Comparison of ENCODE assay signal across 12 cellular contexts in the genomic region with DNA sequence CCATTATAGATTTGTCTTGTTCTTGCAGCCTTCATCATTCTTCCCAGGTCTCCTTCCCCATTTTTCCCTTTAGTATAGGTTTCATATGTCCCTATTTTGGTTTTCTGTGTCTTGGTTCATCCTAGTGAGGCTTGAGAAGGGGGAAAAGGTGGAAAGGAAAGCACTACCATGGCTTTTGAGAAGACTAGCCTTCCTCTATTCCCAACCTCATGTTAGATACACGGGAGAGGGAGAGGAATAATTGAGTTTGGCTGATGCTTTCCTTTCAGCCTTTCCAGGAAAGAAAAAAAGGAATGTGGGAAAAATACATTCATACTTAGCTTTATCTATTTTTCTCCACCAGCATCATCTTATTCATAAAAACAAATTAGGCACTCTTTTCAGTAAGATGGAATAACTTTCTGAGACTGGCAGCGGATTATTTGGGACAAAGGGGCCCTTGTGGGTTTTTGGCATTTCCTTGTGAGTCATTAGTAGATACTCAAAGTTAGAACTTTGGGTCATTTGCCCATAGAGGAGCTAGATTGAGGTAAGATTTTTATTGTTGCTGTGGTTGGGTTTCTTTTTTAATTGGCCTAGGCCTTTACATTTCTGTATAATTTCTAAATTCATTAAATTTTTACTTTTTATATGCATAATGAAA. TPM values are rescaled to one million over a fixed set of nuclear protein-coding genes. Genes with fewer than 3 reads are reported as not detected.
A peak's percentile ranks its signal among the peaks of the same experiment; 100 is the strongest.
DNase-seq lines count a peak whose midpoint lies in the region; ATAC-seq, FAIRE-seq and TF ChIP-seq lines count a peak whose summit lies in the region.
"Had no signal": no experiment of that assay in that cellular context is flagged by ENCODE, and none has a peak within 500 bp of the region (broad histone marks: within the 10 kb centered on the region; RNA-seq: fewer than 3 reads in every experiment).

No MANE protein-coding gene starts in this region.

- peak; percentile 67 for DNase-seq in AG08395 (ENCODE audit: low spot score)
- peak; percentile 35 for DNase-seq in HS-27A (ENCODE audit: low read depth)
- DNase-seq in adipocyte (ENCODE audit: low read depth) = peak; percentile 79
- DNase-seq in keratinocyte (ENCODE audit: low read depth, low spot score) = no peak
- no peak for DNase-seq in endodermal cell
- no peak for DNase-seq in COLO668 (lab: John Stamatoyannopoulos, UW; ENCODE audit: unreplicated experiment)
- no peak for DNase-seq in Right ventricle myocardium superior
- DNase-seq: DMS53, NCI-H1105 had no signal

- H3K36me3 ChIP-seq in adipocyte (ENCODE audit: control insufficient read depth, insufficient read depth, low read length, severe bottlenecking) (peaks cover 82% of the 10 kb centered on the region), keratinocyte (ENCODE audit: control insufficient read depth in 2 of 2, extremely low read depth in 1 of 2, insufficient read depth in 2 of 2, low read length in 2 of 2) (peaks cover 18 to 26% of the 10 kb centered on the region in 2 experiments), endodermal cell (ENCODE audit: control insufficient read depth, insufficient read depth, low read length) (peaks cover 93% of the 10 kb centered on the region)

- no peaks in the 10 kb centered on the region for H3K9me3 Mint-ChIP-seq in endodermal cell
- H3K9me3 Mint-ChIP-seq: activated T-helper 2 cell treated with anti-CD3 and anti-CD28 coated beads, Interferon-gamma antibody, Interleukin-2, Interleukin-4, amounts not matched to agents 10 μg/mL and 5 μg/mL and 100 μg/mL, durations not matched to agents 14 hours and 24 hours and 36 hours; nephron had no signal

- 89% methylated on average over 1 of the region's 2 CpGs; no CpG with 5 or more reads in 1 of the 2 experiments for WGBS in endodermal cell (ENCODE audit: insufficient coverage in 1 of 2, insufficient read length in 1 of 2), 2 experiments

- no peaks in the 10 kb centered on the region for H3K9me3 ChIP-seq in adipocyte (ENCODE audit: control insufficient read depth, low read length)
- H3K9me3 ChIP-seq in keratinocyte (ENCODE audit: control insufficient read depth, low read depth, low read length) = no peaks in the 10 kb centered on the region
- no peaks in the 10 kb centered on the region for H3K9me3 ChIP-seq in endodermal cell (ENCODE audit: control insufficient read depth, low read length)

- no peak overlapping the region for H2AFZ ChIP-seq in keratinocyte (ENCODE audit: control insufficient read depth, low read length)

- dilution Hi-C loops in keratinocyte (cut with MboI; ENCODE audit: extremely low pct_ligation_motif_present, low sequenced_read_pairs) = no loop called here

- H3K27ac ChIP-seq in keratinocyte (ENCODE audit: control insufficient read depth, insufficient read depth, low read length) = peak overlapping the region; percentile 63
- no peak overlapping the region for H3K27ac ChIP-seq in endodermal cell (ENCODE audit: low read depth, low read length)

- no peaks in the 10 kb centered on the region for H3K27me3 Mint-ChIP-seq in endodermal cell (ENCODE audit: insufficient read depth)

- H3K9ac ChIP-seq in adipocyte (ENCODE audit: low read length) (peak overlapping the region; percentile 70), keratinocyte (ENCODE audit: control insufficient read depth, extremely low read depth, insufficient read depth, low read length) (no peak overlapping the region), endodermal cell (ENCODE audit: extremely low read depth, low read length, poor library complexity, severe bottlenecking) (no peak overlapping the region)

- H3K4me1 Mint-ChIP-seq in endodermal cell = peaks cover 4% of the 10 kb centered on the region
- H3K4me1 Mint-ChIP-seq: nephron had no signal

- FAIRE-seq in keratinocyte (lab: Jason Lieb, UNC) = peak; percentile 41

- H4K20me1 ChIP-seq in keratinocyte (ENCODE audit: control insufficient read depth, extremely low read depth, insufficient read depth, low read length) = peaks cover 1% of the 10 kb centered on the region

- intact Hi-C loops in Right ventricle myocardium superior (cut with DNase I) = no loop called here

- no peak overlapping the region for H3K4me3 Mint-ChIP-seq in endodermal cell
- H3K4me3 Mint-ChIP-seq: nephron had no signal

- H3K27me3 ChIP-seq in adipocyte (replicated peaks; ENCODE audit: control insufficient read depth, insufficient read depth, low read length) (no peaks in the 10 kb centered on the region), keratinocyte (ENCODE audit: control insufficient read depth, extremely low read depth, insufficient read depth, low read length) (no peaks in the 10 kb centered on the region), endodermal cell (ENCODE audit: control insufficient read depth, insufficient read depth, low read length, poor library complexity, severe bottlenecking) (no peaks in the 10 kb centered on the region)

- peaks cover 83% of the 10 kb centered on the region for H3K36me3 Mint-ChIP-seq in endodermal cell (ENCODE audit: low read depth)

- TF ChIP-seq CTCF in keratinocyte (optimal IDR thresholded peaks at IDR 0.05 in 1 of 3, IDR thresholded peaks at IDR 0.05 in 1 of 3, conservative IDR thresholded peaks at IDR 0.05 in 1 of 3; ENCODE audit: extremely low read depth in 1 of 3, insufficient read depth in 2 of 3, low read length in 3 of 3) (no peak), endodermal cell (conservative IDR thresholded peaks at IDR 0.05) (no peak)

- H3K27ac Mint-ChIP-seq in endodermal cell = no peak overlapping the region
- H3K27ac Mint-ChIP-seq: nephron had no signal

- H3K9me1 ChIP-seq in keratinocyte (ENCODE audit: control insufficient read depth, extremely low read depth, insufficient read depth, low read length) = no peaks in the 10 kb centered on the region

- H3K4me3 ChIP-seq in adipocyte (ENCODE audit: low read length) (peak overlapping the region; percentile 53), keratinocyte (ENCODE audit: control insufficient read depth in 2 of 3, extremely low read depth in 1 of 3, insufficient read depth in 2 of 3, low read depth in 1 of 3, low read length in 3 of 3) (peak overlapping the region in 2 of 3 experiments; percentile 19 to 31), endodermal cell (ENCODE audit: low read length) (no peak overlapping the region)

- ATAC-seq in esophagus mucosa (no peak), Right ventricle myocardium superior (ENCODE audit: poor library complexity) (no peak)

- peaks cover 54% of the 10 kb centered on the region for H3K4me1 ChIP-seq in adipocyte (ENCODE audit: control insufficient read depth, insufficient read depth, low read length)
- H3K4me1 ChIP-seq in keratinocyte (ENCODE audit: control insufficient read depth, extremely low read depth, insufficient read depth, low read length) = peaks cover 17% of the 10 kb centered on the region
- H3K4me1 ChIP-seq in endodermal cell (ENCODE audit: control insufficient read depth, insufficient read depth, low read length) = no peaks in the 10 kb centered on the region

- peaks cover 57% of the 10 kb centered on the region for H3K79me2 ChIP-seq in keratinocyte (ENCODE audit: control insufficient read depth, insufficient read depth, low read length)

- H3K4me2 ChIP-seq in keratinocyte (ENCODE audit: control insufficient read depth, extremely low read depth, insufficient read depth, low read depth, low read length) = peak overlapping the region; percentile 49

RNA-seq across cellular contexts. Expression of gene CAPRIN1, which starts 23.8 kb away (rescaled TPM):
- polyA plus RNA-seq in keratinocyte = 169 to 207 TPM (median 205 TPM) in 3 replicates
- 163 TPM for polyA plus RNA-seq in keratinocyte (2011; ENCODE audit: low read depth)
- 133 and 239 TPM in 2 replicates for polyA plus RNA-seq in keratinocyte (2011; cell fraction: cytosol; rRNA removed)
- 142 and 155 TPM in 2 replicates for polyA plus RNA-seq in keratinocyte (2011; cell fraction: nucleus; rRNA removed)
- 72.3 and 145 TPM in 2 replicates for polyA plus RNA-seq in keratinocyte (2012; ENCODE audit: low replicate concordance)
- 307 to 454 TPM (median 367 TPM) in 3 replicates for polyA minus RNA-seq in keratinocyte
- 168 TPM for polyA minus RNA-seq in keratinocyte (2011; cell fraction: cytosol; rRNA and poly(A)+ RNA removed)
- 127 and 176 TPM in 2 replicates for polyA minus RNA-seq in keratinocyte (2011; cell fraction: nucleus; rRNA and poly(A)+ RNA removed)
- total RNA-seq in endodermal cell = 100 to 1,000 TPM; 226 to 241 TPM
- polyA plus RNA-seq in endodermal cell (2013, experiment 1 of 2) = 292 TPM
- polyA plus RNA-seq in endodermal cell (2013, experiment 2 of 2) = 275 TPM
- total RNA-seq in esophagus mucosa = 154 TPM
- 105 TPM for total RNA-seq in Right ventricle myocardium superior

RNA-seq across cellular contexts. Expression of gene NAT10, which starts 30.1 kb away (rescaled TPM):
- polyA plus RNA-seq in keratinocyte = 36.1 to 44.0 TPM (median 42.1 TPM) in 3 replicates
- 199 TPM for polyA plus RNA-seq in keratinocyte (2011; ENCODE audit: low read depth)
- polyA plus RNA-seq in keratinocyte (2011; cell fraction: cytosol; rRNA removed) = 23.8 and 24.8 TPM in 2 replicates
- polyA plus RNA-seq in keratinocyte (2011; cell fraction: nucleus; rRNA removed) = 65.1 and 72.8 TPM in 2 replicates
- 24.5 and 39.6 TPM in 2 replicates for polyA plus RNA-seq in keratinocyte (2012; ENCODE audit: low replicate concordance)
- polyA minus RNA-seq in keratinocyte = 66.2 to 70.0 TPM (median 68.5 TPM) in 3 replicates
- 34.9 TPM for polyA minus RNA-seq in keratinocyte (2011; cell fraction: cytosol; rRNA and poly(A)+ RNA removed)
- 47.1 and 73.1 TPM in 2 replicates for polyA minus RNA-seq in keratinocyte (2011; cell fraction: nucleus; rRNA and poly(A)+ RNA removed)
- 10 to 100 TPM; 59.7 to 61.0 TPM for total RNA-seq in endodermal cell
- 37.3 TPM for polyA plus RNA-seq in endodermal cell (2013, experiment 1 of 2)
- polyA plus RNA-seq in endodermal cell (2013, experiment 2 of 2) = 34.9 TPM
- 41.1 TPM for total RNA-seq in esophagus mucosa
- total RNA-seq in Right ventricle myocardium superior = 20.9 TPM

Comparison
In these comparisons a context has a peak if more than half of its experiments do, and no peak if none do; other contexts are left out.
1. DNase-seq: peak in AG08395 (single experiment), HS-27A (single experiment) and adipocyte (single experiment); none in keratinocyte (single experiment), endodermal cell (single experiment), COLO668 (single experiment) and Right ventricle myocardium superior (single experiment).